In the genomic region with DNA sequence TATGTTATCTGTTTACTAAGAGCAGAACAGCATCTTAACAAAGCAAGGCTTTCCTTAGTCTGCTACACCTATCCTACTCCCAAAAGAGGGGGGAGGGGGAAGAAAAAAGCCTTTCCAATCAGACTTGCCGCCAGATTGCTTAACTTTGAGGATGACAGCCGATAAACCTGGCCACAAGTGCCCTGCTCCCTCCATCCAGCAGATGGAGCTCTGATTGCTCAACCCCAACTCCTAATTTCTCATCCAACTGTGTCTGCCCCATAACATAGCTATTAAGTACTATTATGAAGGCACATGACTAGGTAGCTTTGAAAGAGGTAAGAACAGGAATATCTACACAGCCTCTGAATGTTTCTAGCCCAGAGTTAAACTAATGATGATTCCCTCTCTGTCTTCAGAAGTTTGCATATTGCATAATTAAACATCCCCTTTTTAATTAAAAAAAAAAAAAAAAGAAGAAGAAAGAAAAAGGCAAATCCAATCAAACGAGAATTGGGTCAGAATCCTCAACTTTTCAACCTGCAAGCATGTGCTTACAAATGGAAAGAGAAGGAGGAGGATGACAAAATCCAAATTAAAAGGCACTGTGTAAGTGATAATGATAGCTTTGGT, we compare ENCODE assay signal across 8 cellular contexts.
DNase-seq lines count a peak whose midpoint lies in the region; ATAC-seq and TF ChIP-seq lines count a peak whose summit lies in the region.

No MANE protein-coding gene starts in this region.

- no peak overlapping the region for H2BK15ac ChIP-seq in neuronal stem cell (ENCODE audit: low read length)

- H3K23ac ChIP-seq in neuronal stem cell (ENCODE audit: low read depth, low read length, poor library complexity): no peak overlapping the region

- no peak overlapping the region for H3K4me2 ChIP-seq in neuronal stem cell (ENCODE audit: insufficient read depth, low read length, poor library complexity, severe bottlenecking)

- no peak overlapping the region for H2BK5ac ChIP-seq in neuronal stem cell (ENCODE audit: low read length)

- H4K8ac ChIP-seq in neuronal stem cell (ENCODE audit: low read depth, low read length): no peak overlapping the region

- no peak overlapping the region for H3K14ac ChIP-seq in neuronal stem cell (ENCODE audit: low read length)

- DNase-seq in AG20443 (ENCODE audit: low spot score) (peak; percentile 66), GM12865 (ENCODE audit: low read depth) (peak; percentile 35), NCI-H345 (lab: John Stamatoyannopoulos, UW) (peak; percentile 25), dermis blood vessel endothelial cell (peak; percentile 2), neuronal stem cell (ENCODE audit: low spot score) (peak; percentile 21)

- H3K36me3 ChIP-seq in neuronal stem cell (replicated peaks in 1 of 2; ENCODE audit: control insufficient read depth in 2 of 2, insufficient read depth in 2 of 2, low read length in 2 of 2): no peaks in the 10 kb centered on the region

- H3K4me3 ChIP-seq in GM12865 (ENCODE audit: low read depth, low read length) (no peak overlapping the region), neuronal stem cell (ENCODE audit: low read length in 2 of 2) (no peak overlapping the region)

- H3K4me1 ChIP-seq in neuronal stem cell (ENCODE audit: control insufficient read depth in 2 of 2, insufficient read depth in 1 of 2, low read depth in 1 of 2, low read length in 2 of 2): no peaks in the 10 kb centered on the region

- no peak overlapping the region for H3K27ac ChIP-seq in neuronal stem cell (replicated peaks; ENCODE audit: low read length)

- TF ChIP-seq CTCF in GM12865 (IDR thresholded peaks at IDR 0.05; ENCODE audit: insufficient read depth, low read depth, low read length, missing control alignments): peak; percentile 78

- no peak overlapping the region for H2AK5ac ChIP-seq in neuronal stem cell (ENCODE audit: low read depth, low read length)

- H3K79me1 ChIP-seq in neuronal stem cell (ENCODE audit: low read depth, low read length): no peaks in the 10 kb centered on the region

- H2AFZ ChIP-seq in neuronal stem cell (ENCODE audit: low read length): no peak overlapping the region

- no peak overlapping the region for H2BK12ac ChIP-seq in neuronal stem cell (ENCODE audit: low read length)

- H3K9me3 ChIP-seq in neuronal stem cell (replicated peaks in 1 of 2; ENCODE audit: control insufficient read depth in 2 of 2, insufficient read depth in 1 of 2, low read depth in 1 of 2, low read length in 2 of 2): no peaks in the 10 kb centered on the region

- WGBS in neuronal stem cell (ENCODE audit: extremely low coverage in 2 of 2, insufficient read length in 2 of 2, insufficient replicate concordance in 1 of 2), 2 donors: no CpG with 5 or more reads among the region's 3 CpGs

- no peaks in the 10 kb centered on the region for H3K27me3 ChIP-seq in neuronal stem cell (ENCODE audit: control insufficient read depth in 3 of 3, insufficient read depth in 3 of 3, low read depth in 1 of 3, low read length in 3 of 3)

- no peak overlapping the region for H2BK120ac ChIP-seq in neuronal stem cell (ENCODE audit: low read depth, low read length)

- ATAC-seq in HG02763 (IDR thresholded peaks at IDR 0.05; ENCODE audit: unreplicated experiment): peak; percentile 83
- ATAC-seq in GM21723 (IDR thresholded peaks at IDR 0.05; ENCODE audit: unreplicated experiment): no peak
- ATAC-seq in activated CD4-positive, CD25-positive, alpha-beta regulatory T cell treated with anti-CD3 and anti-CD28 coated beads, Interleukin-2, amount 50 U/mL, for 24 hours: no peak

- no peak overlapping the region for H3K4ac ChIP-seq in neuronal stem cell (ENCODE audit: low read length)

- H3K18ac ChIP-seq in neuronal stem cell (ENCODE audit: low read length): no peak overlapping the region

- H4K91ac ChIP-seq in neuronal stem cell (ENCODE audit: low read depth, low read length, poor library complexity): no peak overlapping the region

- no peak overlapping the region for H3K9ac ChIP-seq in neuronal stem cell (ENCODE audit: low read depth, low read length, poor library complexity)

Comparison
In these comparisons a context has a peak if more than half of its experiments do, and no peak if none do; other contexts are left out.
1. DNase-seq: peak in every context shown above with its lines; median percentile 66 in AG20443; 35 in GM12865; 25 in NCI-H345; 21 in neuronal stem cell; 2 in dermis blood vessel endothelial cell.